ENCODE assay signal across 13 cellular contexts in genomic region chr17:58665946-58666857, GRCh38. TPM values are rescaled to one million over a fixed set of nuclear protein-coding genes. Genes with fewer than 3 reads are reported as not detected.
DNase-seq lines count a peak whose midpoint lies in the region; ATAC-seq and TF ChIP-seq lines count a peak whose summit lies in the region.
"Had no signal": no experiment of that assay in that cellular context is flagged by ENCODE, and none has a peak within 500 bp of the region (broad histone marks: within the 10 kb centered on the region; RNA-seq: fewer than 3 reads in every experiment).

No MANE protein-coding gene starts in this region.

- intact Hi-C loops in esophagus squamous epithelium (cut with DNase I): no loop called here
- intact Hi-C loops in spleen (cut with DNase I; ENCODE audit: low total_unique reads): no loop called here

- peak overlapping the region; percentile 78 for H3K4me3 ChIP-seq in OCI-LY3 (ENCODE audit: low read length)
- peak overlapping the region in 3 of 4 donors; percentile 4 to 37 (median 30) for H3K4me3 ChIP-seq in esophagus squamous epithelium
- peak overlapping the region in 4 of 8 donors; percentile 5 to 44 (median 10) for H3K4me3 ChIP-seq in spleen
- no peak overlapping the region for H3K4me3 ChIP-seq in brain microvascular endothelial cell (ENCODE audit: low read depth, low read length)
- H3K4me3 ChIP-seq: hepatocyte, neural progenitor cell had no signal

- H3K36me3 ChIP-seq in OCI-LY3 (replicated peaks; ENCODE audit: low read depth, low read length): no peaks in the 10 kb centered on the region
- no peaks in the 10 kb centered on the region for H3K36me3 ChIP-seq in esophagus squamous epithelium
- no peaks in the 10 kb centered on the region for H3K36me3 ChIP-seq in spleen
- no peaks in the 10 kb centered on the region for H3K36me3 ChIP-seq in brain microvascular endothelial cell (replicated peaks)
- H3K36me3 ChIP-seq: neural progenitor cell had no signal

- H3K4me1 ChIP-seq in OCI-LY3 (ENCODE audit: low read length) (peaks cover 16% of the 10 kb centered on the region), esophagus squamous epithelium (no peaks in the 10 kb centered on the region), spleen (peaks cover 0 to 10% (median 3%) of the 10 kb centered on the region in 6 donors)
- H3K4me1 ChIP-seq: neural progenitor cell had no signal

- H3K27ac ChIP-seq in OCI-LY3 (ENCODE audit: low read length) (no peak overlapping the region; the same call in 1 of the 2 replicates), esophagus squamous epithelium (peak overlapping the region in 2 of 4 donors; percentile 37 to 42), spleen (peak overlapping the region in 5 of 8 donors; percentile 1 to 70 (median 62)), brain microvascular endothelial cell (no peak overlapping the region)
- H3K27ac ChIP-seq: hepatocyte, neural progenitor cell had no signal

- peaks cover 10% of the 10 kb centered on the region for H3K4me1 Mint-ChIP-seq in T-helper 1 cell treated with Interleukin-12 subunit alpha and Interleukin-12 subunit beta and Interleukin-4 antibody, amounts not matched to agents 30 μg/mL and 1 μg/mL, for 36 hours (ENCODE audit: low read depth)
- H3K4me1 Mint-ChIP-seq: neural progenitor cell had no signal

- no peaks in the 10 kb centered on the region for H3K79me2 ChIP-seq in OCI-LY3 (ENCODE audit: low read length)
- H3K79me2 ChIP-seq: hepatocyte had no signal

- TF ChIP-seq CTCF in OCI-LY3 (IDR thresholded peaks at IDR 0.05; ENCODE audit: low read depth, low read length): no peak
- TF ChIP-seq CTCF in esophagus squamous epithelium (IDR thresholded peaks at IDR 0.05): no peak
- TF ChIP-seq CTCF in spleen (IDR thresholded peaks at IDR 0.05 in 8 of 11, conservative IDR thresholded peaks at IDR 0.05 in 3 of 11): no peak
- TF ChIP-seq CTCF in brain microvascular endothelial cell (IDR thresholded peaks at IDR 0.05; ENCODE audit: low read depth, low read length, missing control alignments): no peak

- peaks cover 17% of the 10 kb centered on the region for H3K27me3 Mint-ChIP-seq in T-helper 1 cell treated with Interleukin-12 subunit alpha and Interleukin-12 subunit beta and Interleukin-4 antibody, amounts not matched to agents 30 μg/mL and 1 μg/mL, for 36 hours (ENCODE audit: low read depth)

- H3K27me3 ChIP-seq in OCI-LY3 (ENCODE audit: low read depth, low read length): peaks cover 20% of the 10 kb centered on the region
- peaks cover 0 to 4% (median 0%) of the 10 kb centered on the region in 4 donors for H3K27me3 ChIP-seq in esophagus squamous epithelium
- H3K27me3 ChIP-seq in spleen (replicated peaks in 1 of 7): peaks cover 0 to 9% (median 0%) of the 10 kb centered on the region in 7 donors
- H3K27me3 ChIP-seq in brain microvascular endothelial cell (replicated peaks): no peaks in the 10 kb centered on the region
- H3K27me3 ChIP-seq: hepatocyte, neural progenitor cell had no signal

- in situ Hi-C loops in brain microvascular endothelial cell (cut with HindIII; ENCODE audit: low pct_ligation_motif_present, low sequenced_read_pairs): no loop called here

- no peak overlapping the region for H3K27ac Mint-ChIP-seq in T-helper 1 cell treated with Interleukin-12 subunit alpha and Interleukin-12 subunit beta and Interleukin-4 antibody, amounts not matched to agents 30 μg/mL and 1 μg/mL, for 36 hours
- H3K27ac Mint-ChIP-seq: neural progenitor cell had no signal

- H3K36me3 Mint-ChIP-seq in T-helper 1 cell treated with Interleukin-12 subunit alpha and Interleukin-12 subunit beta and Interleukin-4 antibody, amounts not matched to agents 30 μg/mL and 1 μg/mL, for 36 hours (ENCODE audit: low read depth): no peaks in the 10 kb centered on the region
- H3K36me3 Mint-ChIP-seq: neural progenitor cell had no signal

- no peaks in the 10 kb centered on the region for H3K9me3 ChIP-seq in OCI-LY3 (ENCODE audit: insufficient read depth, low read length)
- H3K9me3 ChIP-seq in esophagus squamous epithelium: no peaks in the 10 kb centered on the region
- H3K9me3 ChIP-seq in spleen: no peaks in the 10 kb centered on the region

- H4K20me1 ChIP-seq in OCI-LY3 (ENCODE audit: insufficient read depth, low read length): no peaks in the 10 kb centered on the region

- H3K9ac ChIP-seq in OCI-LY3 (ENCODE audit: low read length): peak overlapping the region; percentile 51
- H3K9ac ChIP-seq: neural progenitor cell had no signal

- no peaks in the 10 kb centered on the region for H3K9me3 Mint-ChIP-seq in T-helper 1 cell treated with Interleukin-12 subunit alpha and Interleukin-12 subunit beta and Interleukin-4 antibody, amounts not matched to agents 30 μg/mL and 1 μg/mL, for 36 hours
- H3K9me3 Mint-ChIP-seq: neural progenitor cell had no signal

- peak overlapping the region; percentile 90 for H2AFZ ChIP-seq in OCI-LY3 (ENCODE audit: low read depth, low read length)
- H2AFZ ChIP-seq: hepatocyte had no signal

- H3K4me3 Mint-ChIP-seq in T-helper 1 cell treated with Interleukin-12 subunit alpha and Interleukin-12 subunit beta and Interleukin-4 antibody, amounts not matched to agents 30 μg/mL and 1 μg/mL, for 36 hours: peak overlapping the region; percentile 54
- H3K4me3 Mint-ChIP-seq: neural progenitor cell had no signal

- ATAC-seq in GM19395 (IDR thresholded peaks at IDR 0.05; ENCODE audit: unreplicated experiment): no peak

- WGBS in esophagus squamous epithelium, 2 donors: 71 to 78% methylated on average over 24 to 25 of the region's 25 CpGs
- 86 to 89% (median 88%) methylated on average over 25 of the region's 25 CpGs for WGBS in spleen, 5 donors

- no peak for DNase-seq in T-helper 1 cell
- DNase-seq in esophagus squamous epithelium (lab: John Stamatoyannopoulos, UW): no peak
- no peak for DNase-seq in spleen
- no peak for DNase-seq in C1 segment of cervical spinal cord (lab: John Stamatoyannopoulos, UW)
- DNase-seq in brain microvascular endothelial cell: no peak
- DNase-seq: activated CD8-positive, alpha-beta memory T cell treated with anti-CD3 and anti-CD28 coated beads for 24 hours; NCI-H1048 had no signal

- TF ChIP-seq POLR2A in esophagus squamous epithelium (IDR thresholded peaks at IDR 0.05) (no peak), spleen (IDR thresholded peaks at IDR 0.05) (no peak)

- peak overlapping the region; percentile 84 for H3K4me2 ChIP-seq in OCI-LY3 (ENCODE audit: low read length)
- H3K4me2 ChIP-seq: hepatocyte, neural progenitor cell had no signal

RNA-seq across cellular contexts. Expression of gene TEX14, which starts 25.6 kb away (rescaled TPM):
- total RNA-seq in esophagus squamous epithelium: under 1 TPM in 2 of 4 donors, not detected in 2; 0.13 to 0.19 TPM
- total RNA-seq in spleen: under 1 TPM in 6 of 7 donors, not detected in 1; 0.25 to 0.70 (median 0.45) TPM
- polyA plus RNA-seq in spleen: under 1 TPM; 0.17 to 0.42 (median 0.30) TPM
- total RNA-seq: RPMI7951 had no signal
- polyA plus RNA-seq: hepatocyte had no signal

RNA-seq across cellular contexts. Expression of gene RAD51C, which starts 26.2 kb away (rescaled TPM):
- total RNA-seq in esophagus squamous epithelium (10 to 100 TPM; 11.6 to 19.2 (median 14.6) TPM), spleen (10 to 100 TPM; 19.6 to 26.3 (median 21.0) TPM)
- polyA plus RNA-seq in spleen: 10 to 100 TPM; 23.1 to 28.5 (median 25.2) TPM

Comparison
In these comparisons a context has a peak if more than half of its experiments do, and no peak if none do; other contexts are left out.
1. H3K27ac ChIP-seq: peak in spleen (5 of 8); none in OCI-LY3 (single experiment) and brain microvascular endothelial cell (single experiment).